ENCODE assay signal across 8 cellular contexts in the genomic region with DNA sequence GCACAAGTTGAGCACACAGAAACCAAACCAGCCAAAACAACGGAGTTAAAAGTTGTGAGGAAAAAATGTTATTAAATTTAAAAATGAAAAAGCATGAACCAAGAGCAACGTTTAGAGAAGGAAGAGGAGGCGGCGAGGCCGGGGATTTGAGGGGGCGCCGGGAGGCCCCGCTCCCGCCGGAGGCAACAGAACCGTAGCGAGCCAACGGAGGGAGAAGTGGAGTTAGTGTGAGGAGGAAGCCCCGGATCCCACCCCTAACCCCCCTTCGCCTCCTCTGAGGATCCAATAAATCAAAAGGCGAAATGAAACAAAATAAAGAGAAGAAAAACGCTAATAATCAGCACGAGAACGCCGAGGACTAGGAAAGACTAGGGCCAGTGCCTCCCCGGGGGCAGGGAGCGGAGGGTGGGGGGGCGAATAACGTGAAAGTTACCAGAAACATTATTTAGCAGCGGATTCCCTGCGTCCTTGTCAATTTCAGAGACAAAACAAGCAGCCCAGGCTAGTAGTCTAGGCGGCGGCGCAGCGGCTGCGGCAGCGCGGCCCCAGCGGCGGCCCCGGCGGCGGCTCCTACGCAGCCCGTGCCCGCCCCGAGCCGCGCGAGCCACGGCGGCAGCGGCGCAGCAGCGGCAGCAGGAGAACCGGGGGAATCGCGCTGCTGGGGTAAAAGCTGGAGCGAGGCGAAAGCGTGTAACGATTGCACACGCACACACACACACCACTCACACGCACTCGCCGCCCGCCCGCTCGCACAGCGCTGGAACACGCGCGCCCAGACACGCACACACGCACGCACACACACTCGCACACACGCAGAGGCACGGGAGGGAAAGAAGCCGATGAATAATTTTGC. TPM values are rescaled to one million over a fixed set of nuclear protein-coding genes. Genes with fewer than 3 reads are reported as not detected.
A peak's percentile ranks its signal among the peaks of the same experiment; 100 is the strongest.
DNase-seq lines count a peak whose midpoint lies in the region; ATAC-seq, FAIRE-seq and TF ChIP-seq lines count a peak whose summit lies in the region.

No MANE protein-coding gene starts in this region.

- intact Hi-C loops in uterus (cut with DNase I; ENCODE audit: low total_unique reads) = loop anchor here (5.0 kb wide), 1 partner anchor 211 kb away; no protein-coding TSS in a partner anchor

- H3K4me1 ChIP-seq in H1 (replicated peaks in 1 of 4; ENCODE audit: control insufficient read depth in 3 of 4, insufficient read depth in 4 of 4, low read length in 3 of 4) = peaks cover 8 to 39% (median 22%) of the 10 kb centered on the region in 4 experiments
- peaks cover 31% of the 10 kb centered on the region for H3K4me1 ChIP-seq in mesodermal cell (ENCODE audit: control insufficient read depth, insufficient read depth, low read length, poor library complexity, severe bottlenecking)
- H3K4me1 ChIP-seq in uterus = no peaks in the 10 kb centered on the region

- H3K9me3 ChIP-seq in H1 (ENCODE audit: insufficient read depth in 2 of 2, low read depth in 1 of 2, low read length in 1 of 2) (no peaks in the 10 kb centered on the region), mesodermal cell (ENCODE audit: control insufficient read depth, low read length) (no peaks in the 10 kb centered on the region), uterus (no peaks in the 10 kb centered on the region)

- H3K27me3 ChIP-seq in H1 (replicated peaks in 1 of 4; ENCODE audit: control insufficient read depth in 3 of 4, extremely low read depth in 1 of 4, insufficient read depth in 3 of 4, low read length in 3 of 4) = peaks cover 26 to 71% (median 57%) of the 10 kb centered on the region in 4 experiments; a peak in 6 of 7 replicates
- no peaks in the 10 kb centered on the region for H3K27me3 ChIP-seq in uterus

- H2BK120ac ChIP-seq in H1 (replicated peaks; ENCODE audit: low read depth, low read length) = no peak overlapping the region

- H4K20me1 ChIP-seq in H1 (replicated peaks in 1 of 2; ENCODE audit: control insufficient read depth in 1 of 2, insufficient read depth in 2 of 2, low read length in 2 of 2) = peaks cover 0 to 2% of the 10 kb centered on the region in 2 experiments

- no peak for FAIRE-seq in H1 (lab: Jason Lieb, UNC)

- no peak overlapping the region for H3K23ac ChIP-seq in H1 (ENCODE audit: insufficient read length)

- TF ChIP-seq CTCF in RWPE1 (conservative IDR thresholded peaks at IDR 0.05; ENCODE audit: low read depth) (no peak), H1 (IDR thresholded peaks at IDR 0.05; ENCODE audit: control extremely low read depth in 1 of 3, insufficient read depth in 1 of 3, low read depth in 1 of 3, low read length in 3 of 3) (no peak), uterus (IDR thresholded peaks at IDR 0.05) (no peak)

- TF ChIP-seq EP300 in H1 (IDR thresholded peaks at IDR 0.05; ENCODE audit: borderline replicate concordance in 1 of 2, low read depth in 2 of 2, low read length in 2 of 2) = no peak

- H2BK20ac ChIP-seq in H1 (ENCODE audit: low read length) = 0 out of 2 replicates have a peak overlapping the region, but pooled peaks have one; percentile 61

- H2AFZ ChIP-seq in H1 (ENCODE audit: low read length) = no peak overlapping the region

- no peak for TF ChIP-seq POLR2A in H1 (IDR thresholded peaks at IDR 0.05; ENCODE audit: control extremely low read depth in 1 of 2, low read depth in 2 of 2, low read length in 2 of 2)
- TF ChIP-seq POLR2A in uterus (IDR thresholded peaks at IDR 0.05) = no peak

- no peaks in the 10 kb centered on the region for H3K79me2 ChIP-seq in H1 (ENCODE audit: control insufficient read depth in 1 of 2, insufficient read depth in 2 of 2, low read length in 2 of 2)

- H3K4me2 ChIP-seq in H1 (ENCODE audit: insufficient read depth in 1 of 2, low read depth in 2 of 2, low read length in 2 of 2) = peak overlapping the region; percentile 81 to 92

- H4K91ac ChIP-seq in H1 (replicated peaks; ENCODE audit: insufficient read length, low read length) = no peak overlapping the region

- TF ChIP-seq RAD21 in H1 (IDR thresholded peaks at IDR 0.05 in 1 of 2, conservative IDR thresholded peaks at IDR 0.05 in 1 of 2; ENCODE audit: low read depth in 2 of 2, low read length in 2 of 2) = no peak

- H3K23me2 ChIP-seq in H1 (ENCODE audit: low read depth, low read length) = peaks cover 36% of the 10 kb centered on the region

- H4K8ac ChIP-seq in H1 (ENCODE audit: extremely low read depth, insufficient read depth, low read length) = no peak overlapping the region; the same call in 1 of the 2 replicates

- no peak overlapping the region; the same call in 1 of the 2 replicates for H2BK15ac ChIP-seq in H1 (ENCODE audit: low read length)

- CTCF ChIA-PET in RWPE1 (lab: Yijun Ruan, JAX) = no interaction called here
- CTCF ChIA-PET in H1 (lab: Charles Lee; ENCODE audit: partially characterized antibody) = no interaction called here

- peak overlapping the region; percentile 96; the same call in 1 of the 2 replicates for H2BK12ac ChIP-seq in H1 (ENCODE audit: low read depth, low read length)

- no peak overlapping the region for H3K4ac ChIP-seq in H1 (replicated peaks; ENCODE audit: insufficient read length, low read depth, low read length)

- no peak overlapping the region for H4K5ac ChIP-seq in H1 (ENCODE audit: insufficient read length, low read depth, low read length)

- H3K56ac ChIP-seq in H1 (replicated peaks; ENCODE audit: insufficient read length, low read depth, low read length) = no peak overlapping the region

- no peaks in the 10 kb centered on the region for H3K36me3 ChIP-seq in H1 (ENCODE audit: control insufficient read depth in 2 of 4, insufficient read depth in 4 of 4, low read length in 3 of 4)
- H3K36me3 ChIP-seq in mesodermal cell (ENCODE audit: control insufficient read depth, insufficient read depth, low read length) = peaks cover 13% of the 10 kb centered on the region
- H3K36me3 ChIP-seq in uterus = no peaks in the 10 kb centered on the region

- POLR2A ChIA-PET in RWPE1 (lab: Yijun Ruan, JAX; ENCODE audit: low non-redundant PET) = no interaction called here
- POLR2A ChIA-PET in H1 (lab: Charles Lee; ENCODE audit: partially characterized antibody) = interaction anchor here (1.0 kb wide), 1 partner anchor 218 kb away, joined by 4 read pairs; no protein-coding TSS in a partner anchor

- H2AK5ac ChIP-seq in H1 (ENCODE audit: low read depth, low read length) = no peak overlapping the region

- peak overlapping the region; percentile 87 for H3K18ac ChIP-seq in H1 (ENCODE audit: extremely low read depth, low read length)

- H3K4me3 ChIP-seq in H1 (ENCODE audit: extremely low read depth in 1 of 4, insufficient read depth in 2 of 4, low read depth in 3 of 4, low read length in 4 of 4) (peak overlapping the region; percentile 30 to 79 (median 42); a peak in 7 of 8 replicates), mesodermal cell (ENCODE audit: extremely low read depth, insufficient read depth, low read length, poor library complexity, severe bottlenecking) (peak overlapping the region; percentile 77), uterus (peak overlapping the region; percentile 66 to 92)

- H3K79me1 ChIP-seq in H1 (ENCODE audit: low read depth, low read length) = no peaks in the 10 kb centered on the region

- no peak overlapping the region for H3K9ac ChIP-seq in H1 (replicated peaks in 1 of 4; ENCODE audit: extremely low read depth in 1 of 4, low read depth in 3 of 4, low read length in 3 of 4)

- H3K27ac ChIP-seq in RWPE1 (no peak overlapping the region), H1 (ENCODE audit: low read depth, low read length) (no peak overlapping the region), mesodermal cell (ENCODE audit: low read depth, low read length, severe bottlenecking) (peak overlapping the region; percentile 94), uterus (peak overlapping the region; percentile 97)

- 0% methylated on average over 61 of the region's 75 CpGs; no CpG with 5 or more reads in 1 of the 2 experiments for WGBS in H1 (ENCODE audit: extremely low coverage in 1 of 2, insufficient coverage in 1 of 2, insufficient read length in 1 of 2, insufficient replicate concordance in 2 of 2, low coverage in 1 of 2, low lambda C conversion rate in 2 of 2, missing lambda C conversion rate in 1 of 2), 2 experiments
- 0% methylated on average over 33 to 46 of the region's 75 CpGs for WGBS in mesodermal cell (ENCODE audit: insufficient coverage in 2 of 2), 2 experiments

- H3K14ac ChIP-seq in H1 (ENCODE audit: insufficient read length) = no peak overlapping the region

- no peak overlapping the region for H2BK5ac ChIP-seq in H1 (ENCODE audit: low read depth, low read length)

- DNase-seq in NCI-H82 (lab: John Stamatoyannopoulos, UW) (peak; percentile 65), NCI-H82 treated with DMSO at 0.1 percent for 48 hours (lab: John Stamatoyannopoulos, UW; ENCODE audit: unreplicated experiment) (no peak), RWPE1 (ENCODE audit: low spot score) (peak; percentile 48), H1 (ENCODE audit: low read depth in 1 of 2, low spot score in 2 of 2) (no peak), uterus (peak; percentile 44 to 57)

- ATAC-seq in HG02642 (IDR thresholded peaks at IDR 0.05; ENCODE audit: poor library complexity, unreplicated experiment) (peak; percentile 41), GM18519 (IDR thresholded peaks at IDR 0.05; ENCODE audit: low FRiP score, unreplicated experiment) (no peak)

TF ChIP-seq in H1, 55 proteins besides CTCF, POLR2A, EP300 and RAD21 (continues in another document):
- TF ChIP-seq POU5F1 (IDR thresholded peaks at IDR 0.05; ENCODE audit: low read depth, low read length) (no peak), RXRA (IDR thresholded peaks at IDR 0.05; ENCODE audit: insufficient read depth, low read depth, low read length) (no peak), EZH2 (IDR thresholded peaks at IDR 0.05; ENCODE audit: low read depth, low read length, severe bottlenecking) (peak; percentile 62), HDAC2 (IDR thresholded peaks at IDR 0.05; ENCODE audit: borderline replicate concordance in 1 of 2, low read depth in 2 of 2, low read length in 2 of 2) (no peak), CTBP2 (IDR thresholded peaks at IDR 0.05; ENCODE audit: borderline replicate concordance, insufficient read depth, insufficient read length, low read length) (no peak), TBP (IDR thresholded peaks at IDR 0.05; ENCODE audit: low read depth, low read length) (no peak), SAP30 (IDR thresholded peaks at IDR 0.05; ENCODE audit: insufficient read depth, insufficient replicate concordance, low read length) (no peak), SIX5 (IDR thresholded peaks at IDR 0.05; ENCODE audit: low read depth, low read length) (no peak)

RNA-seq across cellular contexts. Expression of a gene that starts 1.7 kb away (rescaled TPM):
- total RNA-seq in H1 (2021; fragmentation: NEBNext Ultra II Directional; extraction: Animal tissue kit (Norgen Biotek cat#: 25700)) = 0.22 and 0.65 TPM in 2 replicates
- 1.2 and 1.3 TPM in 2 replicates for polyA plus RNA-seq in H1 (2011; rRNA removed)
- polyA plus RNA-seq in H1 (2011; cell fraction: cytosol; rRNA removed) = 0.41 TPM
- 2.1 TPM for polyA plus RNA-seq in H1 (2011; cell fraction: nucleus; rRNA removed)
- 0.25 to 1.9 TPM (median 0.37 TPM) in 4 replicates for polyA plus RNA-seq in H1 (2012, experiment 1 of 2)
- 0.08 TPM for polyA plus RNA-seq in H1 (2012, experiment 2 of 2)
- polyA plus RNA-seq in H1 (2013, experiment 1 of 2) = 0.16 TPM
- polyA plus RNA-seq in H1 (2013, experiment 2 of 2) = 0.24 TPM
- polyA minus RNA-seq in H1 (2011; rRNA and poly(A)+ RNA removed) = 0.88 and 2.0 TPM in 2 replicates
- polyA minus RNA-seq in H1 (2011; cell fraction: cytosol; rRNA and poly(A)+ RNA removed) = not detected
- polyA minus RNA-seq in H1 (2011; cell fraction: nucleus; rRNA and poly(A)+ RNA removed) = 4.5 TPM
- polyA plus RNA-seq in mesodermal cell (2013, experiment 1 of 2) = 69.6 TPM
- 70.7 TPM for polyA plus RNA-seq in mesodermal cell (2013, experiment 2 of 2)
- total RNA-seq in uterus = 100 to 1,000 TPM in 2 of 4 donors, 10 to 100 TPM in 2; 84.0 to 184 (median 112) TPM

Comparison
In these comparisons a context has a peak if more than half of its experiments do, and no peak if none do; other contexts are left out.
1. DNase-seq: peak in NCI-H82 (single experiment), RWPE1 (single experiment) and uterus (2 of 2); none in NCI-H82 treated with DMSO at 0.1 percent for 48 hours (single experiment) and H1 (0 of 2).
2. H3K27ac ChIP-seq: peak in mesodermal cell (single experiment) and uterus (2 of 2); none in RWPE1 (single experiment) and H1 (single experiment).
3. RNA of a gene that starts 1.7 kb away (total RNA-seq): 84.0 to 184 TPM in uterus; 0.22 to 0.65 TPM in H1; every median in the first group is over 10 times any median in the second.
4. Peak in every context shown above with its lines, with median percentiles within 50 percentile points of each other: H3K4me3 ChIP-seq.